In the genomic region with DNA sequence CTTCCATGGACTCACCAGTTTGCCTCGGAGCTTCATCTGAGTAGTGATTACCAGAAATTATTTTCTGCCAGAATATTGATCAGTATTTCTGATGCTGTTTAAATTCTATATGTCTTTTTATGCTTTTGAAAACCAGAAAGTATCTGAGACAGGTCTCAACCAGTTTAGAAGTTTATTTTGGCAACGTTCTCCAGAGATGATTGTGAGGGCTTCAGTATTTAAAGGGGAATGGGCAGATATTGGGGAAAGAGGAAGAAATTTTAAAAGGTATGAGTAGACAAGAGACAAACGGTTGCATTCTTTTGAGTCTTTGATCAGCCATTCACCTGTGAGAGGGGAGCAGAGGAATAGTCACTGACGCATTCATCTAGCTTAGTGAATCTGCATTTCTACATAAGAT, we compare ENCODE assay signal across 19 cellular contexts. TPM values are rescaled to one million over a fixed set of nuclear protein-coding genes. Genes with fewer than 3 reads are reported as not detected.
"Had no signal": no experiment of that assay in that cellular context is flagged by ENCODE, and none has a peak within 500 bp of the region (broad histone marks: within the 10 kb centered on the region; RNA-seq: fewer than 3 reads in every experiment).

No MANE protein-coding gene starts in this region.

- H3K27me3 ChIP-seq: adrenal gland, esophagus muscularis mucosa, heart right ventricle, spleen, thyroid gland had no signal

- H3K27ac Mint-ChIP-seq: activated naive CD4-positive, alpha-beta T cell treated with anti-CD3 and anti-CD28 coated beads, Interleukin-2, amount 50 U/mL, for 72 hours; activated T-helper 1 cell treated with anti-CD3 and anti-CD28 coated beads, Interleukin-12 subunit alpha, Interleukin-12 subunit beta, Interleukin-2, Interleukin-4 antibody, amounts not matched to agents 30 ng/mL and 10 ng/mL and 1 ng/mL, durations not matched to agents 14 hours and 24 hours and 36 hours; immature natural killer cell; natural killer cell treated with Interleukin-12 subunit alpha and Interleukin-12 subunit beta and Interleukin-15 and Interleukin-18, amount 100 ng/mL, for 72 hours had no signal

- DNase-seq: activated CD4-positive, alpha-beta T cell treated with anti-CD3 and anti-CD28 coated beads for 1 hour; activated CD4-positive, alpha-beta T cell treated with anti-CD3 and anti-CD28 coated beads, Interleukin-2, amount 50 U/mL, for 4 hours; activated gamma-delta T cell treated with Interleukin-2 at 50 U/mL for 16 hours; adrenal gland; heart right ventricle; immature natural killer cell; posterior cingulate gyrus; retina; spleen; stimulated activated naive CD4-positive, alpha-beta T cell; thyroid gland had no signal

- ATAC-seq: activated naive CD4-positive, alpha-beta T cell treated with anti-CD3 and anti-CD28 coated beads, Interleukin-2, amount 50 U/mL, for 72 hours; heart right ventricle; natural killer cell treated with Interleukin-12 subunit alpha and Interleukin-12 subunit beta and Interleukin-15 and Interleukin-18, amount 100 ng/mL, for 72 hours had no signal

- H3K9me3 Mint-ChIP-seq: activated naive CD4-positive, alpha-beta T cell treated with anti-CD3 and anti-CD28 coated beads, Interleukin-2, amount 50 U/mL, for 72 hours; central memory CD8-positive, alpha-beta T cell; natural killer cell treated with Interleukin-12 subunit alpha and Interleukin-12 subunit beta and Interleukin-15 and Interleukin-18, amount 100 ng/mL, for 72 hours had no signal

- FAIRE-seq: endometrium had no signal

- H3K27me3 Mint-ChIP-seq: central memory CD8-positive, alpha-beta T cell had no signal

- H3K27ac ChIP-seq: adrenal gland, coronary artery, esophagus muscularis mucosa, spleen, thyroid gland had no signal

- H3K4me3 Mint-ChIP-seq: activated T-helper 1 cell treated with anti-CD3 and anti-CD28 coated beads, Interleukin-12 subunit alpha, Interleukin-12 subunit beta, Interleukin-2, Interleukin-4 antibody, amounts not matched to agents 30 ng/mL and 10 ng/mL and 1 ng/mL, durations not matched to agents 14 hours and 24 hours and 36 hours; central memory CD8-positive, alpha-beta T cell; immature natural killer cell; natural killer cell treated with Interleukin-12 subunit alpha and Interleukin-12 subunit beta and Interleukin-15 and Interleukin-18, amount 100 ng/mL, for 72 hours had no signal

- H3K4me3 ChIP-seq: adrenal gland, coronary artery, esophagus muscularis mucosa, heart right ventricle, spleen, thyroid gland had no signal

RNA-seq across cellular contexts. Expression of a gene that starts 44.4 kb away (rescaled TPM):
- total RNA-seq: activated T-helper 1 cell treated with anti-CD3 and anti-CD28 coated beads, Interleukin-12 subunit alpha, Interleukin-12 subunit beta, Interleukin-2, Interleukin-4 antibody, amounts not matched to agents 30 ng/mL and 10 ng/mL and 1 ng/mL, durations not matched to agents 14 hours and 24 hours and 36 hours; esophagus muscularis mucosa; natural killer cell treated with Interleukin-12 subunit alpha and Interleukin-12 subunit beta and Interleukin-15 and Interleukin-18, amount 100 ng/mL, for 72 hours; T-helper 1 cell treated with Interleukin-12 subunit alpha and Interleukin-12 subunit beta and Interleukin-4 antibody, amounts not matched to agents 30 ng/mL and 1 ng/mL, for 36 hours had no signal
